ENCODE assay signal across 1 cellular context in genomic region chr12:103809154-103809553, GRCh38.
A peak's percentile ranks its signal among the peaks of the same experiment; 100 is the strongest.
TF ChIP-seq lines count a peak whose summit lies in the region.

No MANE protein-coding gene starts in this region.

TF ChIP-seq in K562, 482 proteins besides CTCF, POLR2A, EP300 and RAD21 (continued from another document):
- TF ChIP-seq ZBTB34 (CRISPR knock-in tag; IDR thresholded peaks at IDR 0.05): no peak
- TF ChIP-seq TEAD1 (CRISPR knock-in tag; IDR thresholded peaks at IDR 0.05): peak; percentile 69 to 92; a peak in 3 of 4 replicates
- no peak for TF ChIP-seq IRF9 (tag; IDR thresholded peaks at IDR 0.05)
- peak; percentile 38 for TF ChIP-seq SMAD4 (CRISPR knock-in tag; conservative IDR thresholded peaks at IDR 0.05)
- TF ChIP-seq CBFA2T3 (IDR thresholded peaks at IDR 0.05): peak; percentile 91
- peak; percentile 94 for TF ChIP-seq TCF3 (CRISPR knock-in tag; IDR thresholded peaks at IDR 0.05)
- 0 out of 2 replicates have a peak, but pooled peaks have one; percentile 36 for TF ChIP-seq MYNN (IDR thresholded peaks at IDR 0.05)
- TF ChIP-seq MYNN (CRISPR knock-in tag; IDR thresholded peaks at IDR 0.05): no peak
- peak; percentile 64; the same call in 1 of the 2 replicates for TF ChIP-seq BHLHE40 (IDR thresholded peaks at IDR 0.05; ENCODE audit: low read length)
- TF ChIP-seq SIRT6 (IDR thresholded peaks at IDR 0.05; ENCODE audit: low read depth, low read length): no peak
- TF ChIP-seq HDAC1 (IDR thresholded peaks at IDR 0.05): 0 out of 4 replicates have a peak, but pooled peaks of 1 of the 2 experiments have one; percentile 33
- TF ChIP-seq SOX6 (IDR thresholded peaks at IDR 0.05): peak; percentile 71; the same call in 1 of the 2 replicates
- no peak for TF ChIP-seq ZNF780A (CRISPR knock-in tag; IDR thresholded peaks at IDR 0.05)
- 0 out of 2 replicates have a peak, but pooled peaks have one; percentile 34 for TF ChIP-seq FOSL1 (tag; conservative IDR thresholded peaks at IDR 0.05)
- TF ChIP-seq GATAD2B (IDR thresholded peaks at IDR 0.05; ENCODE audit: borderline replicate concordance): 0 out of 2 replicates have a peak, but pooled peaks have one; percentile 35
- TF ChIP-seq CBFA2T2 (conservative IDR thresholded peaks at IDR 0.05): peak; percentile 82
- peak; percentile 13; the same call in 1 of the 2 replicates for TF ChIP-seq CREB1 (IDR thresholded peaks at IDR 0.05)
- TF ChIP-seq CREB1 (CRISPR knock-in tag; IDR thresholded peaks at IDR 0.05): no peak
- no peak for TF ChIP-seq ZNF551 (CRISPR knock-in tag; IDR thresholded peaks at IDR 0.05)
- TF ChIP-seq ARID1B (IDR thresholded peaks at IDR 0.05): peak; percentile 92
- peak; percentile 85 for TF ChIP-seq NCOR1 (IDR thresholded peaks at IDR 0.05)
- no peak for TF ChIP-seq KLF13 (tag; IDR thresholded peaks at IDR 0.05; ENCODE audit: borderline replicate concordance, low read depth)
- TF ChIP-seq SMARCE1 (IDR thresholded peaks at IDR 0.05): peak; percentile 70; the same call in 1 of the 2 replicates
- TF ChIP-seq HNRNPL (IDR thresholded peaks at IDR 0.05; ENCODE audit: low read depth, low read length): no peak
- peak; percentile 69 to 74 for TF ChIP-seq KDM1A (IDR thresholded peaks at IDR 0.05)
- TF ChIP-seq ARHGAP35 (IDR thresholded peaks at IDR 0.05; ENCODE audit: partially characterized antibody): no peak
- peak; percentile 44; the same call in 1 of the 2 replicates for TF ChIP-seq ADNP (tag; IDR thresholded peaks at IDR 0.05)
- peak; percentile 50 for TF ChIP-seq CXXC5 (CRISPR knock-in tag; IDR thresholded peaks at IDR 0.05)
- TF ChIP-seq TAL1 (IDR thresholded peaks at IDR 0.05): peak; percentile 81
- no peak for TF ChIP-seq ZFP36 (IDR thresholded peaks at IDR 0.05; ENCODE audit: low read depth, low read length, partially characterized antibody)
- TF ChIP-seq MAFG (tag; conservative IDR thresholded peaks at IDR 0.05): no peak
- peak; percentile 15 for TF ChIP-seq TBP (optimal IDR thresholded peaks at IDR 0.05; ENCODE audit: low read depth, low read length)
- TF ChIP-seq RCOR1 (IDR thresholded peaks at IDR 0.05; ENCODE audit: borderline replicate concordance in 1 of 2, low read depth in 2 of 2, low read length in 2 of 2): peak; percentile 10 to 36; a peak in 2 of 4 replicates
- TF ChIP-seq TBL1XR1 (IDR thresholded peaks at IDR 0.05; ENCODE audit: low read length in 2 of 2): peak in 1 of 2 experiments; percentile 52; a peak in 1 of 4 replicates
- peak in 1 of 2 experiments; percentile 60; a peak in 2 of 4 replicates for TF ChIP-seq MNT (conservative IDR thresholded peaks at IDR 0.05)
- peak; percentile 43; the same call in 1 of the 2 replicates for TF ChIP-seq JUND (IDR thresholded peaks at IDR 0.05; ENCODE audit: borderline replicate concordance, low read depth, low read length)
- peak; percentile 37; the same call in 2 of the 3 replicates for TF ChIP-seq JUND (tag; IDR thresholded peaks at IDR 0.05; ENCODE audit: borderline replicate concordance, low read depth, low read length)
- peak; percentile 18 for TF ChIP-seq NEUROD1 (IDR thresholded peaks at IDR 0.05; ENCODE audit: borderline replicate concordance, low read depth, low read length, partially characterized antibody)
- 0 out of 2 replicates have a peak, but pooled peaks have one; percentile 14 for TF ChIP-seq ZBTB2 (IDR thresholded peaks at IDR 0.05)
- no peak for TF ChIP-seq NFATC3 (IDR thresholded peaks at IDR 0.05)
- TF ChIP-seq MEF2A (IDR thresholded peaks at IDR 0.05; ENCODE audit: control insufficient read depth, low read depth, low read length): no peak
- peak; percentile 44; the same call in 1 of the 2 replicates for TF ChIP-seq ZNF766 (CRISPR knock-in tag; conservative IDR thresholded peaks at IDR 0.05)
- TF ChIP-seq STAT5A (IDR thresholded peaks at IDR 0.05; ENCODE audit: borderline replicate concordance, low read length): peak; percentile 84
- TF ChIP-seq NBN (IDR thresholded peaks at IDR 0.05; ENCODE audit: low read depth): peak; percentile 49; the same call in 1 of the 2 replicates
- peak; percentile 33 to 43; a peak in 2 of 4 replicates for TF ChIP-seq FOXK2 (conservative IDR thresholded peaks at IDR 0.05 in 1 of 2, IDR thresholded peaks at IDR 0.05 in 1 of 2; ENCODE audit: low read depth in 2 of 2)
- TF ChIP-seq HDAC3 (IDR thresholded peaks at IDR 0.05; ENCODE audit: borderline replicate concordance, partially characterized antibody): peak; percentile 51
- TF ChIP-seq ZNF395 (CRISPR knock-in tag; IDR thresholded peaks at IDR 0.05): peak; percentile 61; the same call in 1 of the 2 replicates
- no peak for TF ChIP-seq CBX2 (IDR thresholded peaks at IDR 0.05; ENCODE audit: insufficient read depth, low read length, poor library complexity, severe bottlenecking)
- peak; percentile 4 for TF ChIP-seq MEIS2 (IDR thresholded peaks at IDR 0.05; ENCODE audit: partially characterized antibody)
- TF ChIP-seq TEAD4 (IDR thresholded peaks at IDR 0.05; ENCODE audit: low read length): peak; percentile 90
- no peak for TF ChIP-seq TEAD4 (CRISPR knock-in tag; IDR thresholded peaks at IDR 0.05; ENCODE audit: borderline replicate concordance)
- no peak for TF ChIP-seq THRAP3 (IDR thresholded peaks at IDR 0.05; ENCODE audit: borderline replicate concordance)
